In genomic region chr12:14191612-14192011, GRCh38 we compare ENCODE assay signal across 21 cellular contexts.
"Had no signal": no experiment of that assay in that cellular context is flagged by ENCODE, and none has a peak within 500 bp of the region (broad histone marks: within the 10 kb centered on the region; RNA-seq: fewer than 3 reads in every experiment).

No MANE protein-coding gene starts in this region.

- H3K27ac ChIP-seq: coronary artery, foreskin keratinocyte, left lung, tibial artery had no signal

- H3K4me3 ChIP-seq: coronary artery, left lung, tibial artery had no signal

- H3K36me3 ChIP-seq: left lung, tibial artery had no signal

- H3K36me3 Mint-ChIP-seq: activated naive CD4-positive, alpha-beta T cell treated with anti-CD3 and anti-CD28 coated beads, Interleukin-2, amount 10 ng/mL, durations not matched to agents 7 days and 5 days had no signal

- H3K4me1 ChIP-seq: foreskin keratinocyte, left lung, tibial artery had no signal

- FAIRE-seq: kidney had no signal

- H3K9me3 Mint-ChIP-seq: activated naive CD4-positive, alpha-beta T cell treated with anti-CD3 and anti-CD28 coated beads, Interleukin-2, amount 10 ng/mL, durations not matched to agents 7 days and 5 days; activated naive CD8-positive, alpha-beta T cell treated with anti-CD3 and anti-CD28 coated beads, Interleukin-2, amount 50 U/mL, for 24 hours had no signal

- H3K4me3 Mint-ChIP-seq: activated naive CD4-positive, alpha-beta T cell treated with anti-CD3 and anti-CD28 coated beads, Interleukin-2, amount 10 ng/mL, durations not matched to agents 7 days and 5 days; activated naive CD8-positive, alpha-beta T cell treated with anti-CD3 and anti-CD28 coated beads, Interleukin-2, amount 50 U/mL, for 24 hours had no signal

- H3K27me3 ChIP-seq: foreskin keratinocyte, tibial artery had no signal

- DNase-seq: activated CD4-positive, alpha-beta T cell treated with anti-CD3 and anti-CD28 coated beads, Interleukin-2, amount 50 U/mL, for 1 hour; activated CD4-positive, CD25-positive, alpha-beta regulatory T cell treated with anti-CD3 and anti-CD28 coated beads, Interleukin-2, amount 50 U/mL, for 72 hours; activated CD8-positive, alpha-beta memory T cell treated with anti-CD3 and anti-CD28 coated beads, Interleukin-2, amount 50 U/mL, for 4 hours; activated effector memory CD4-positive, alpha-beta T cell treated with Interleukin-2 at 50 U/mL for 16 hours; activated naive CD4-positive, alpha-beta T cell treated with anti-CD3 and anti-CD28 coated beads, Interleukin-2, amount 10 ng/mL, durations not matched to agents 7 days and 5 days; activated naive CD8-positive, alpha-beta T cell treated with anti-CD3 and anti-CD28 coated beads, Interleukin-2, amount 50 U/mL, for 24 hours; activated T-cell treated with anti-CD3 and anti-CD28 coated beads, Interleukin-2, amount 50 U/mL, for 48 hours; aorta; foreskin keratinocyte; hypothalamus; kidney; left lung; midbrain; stimulated activated CD4-positive, alpha-beta T cell treated with anti-CD3 and anti-CD28 coated beads, Interleukin-12 subunit alpha, Interleukin-12 subunit beta, amount 100 ng/mL, for 4 hours; stimulated activated CD4-positive, alpha-beta T cell treated with anti-CD3 and anti-CD28 coated beads, Interleukin-1b, Interleukin-23, amount 100 ng/mL, for 48 hours; stimulated activated CD8-positive, alpha-beta memory T cell treated with anti-CD3 and anti-CD28 coated beads, Interleukin-4, amount 100 ng/mL, for 48 hours; stimulated activated naive CD8-positive, alpha-beta T cell treated with anti-CD3 and anti-CD28 coated beads, Interleukin-15, Interleukin-2, amounts not matched to agents 100 U/mL and 50 U/mL, for 24 hours; substantia nigra; tibial artery had no signal

- H3K9me3 ChIP-seq: left lung, tibial artery had no signal

- H3K27ac Mint-ChIP-seq: activated naive CD4-positive, alpha-beta T cell treated with anti-CD3 and anti-CD28 coated beads, Interleukin-2, amount 10 ng/mL, durations not matched to agents 7 days and 5 days; activated naive CD8-positive, alpha-beta T cell treated with anti-CD3 and anti-CD28 coated beads, Interleukin-2, amount 50 U/mL, for 24 hours; progenitor cell of endocrine pancreas had no signal

- H3K4me1 Mint-ChIP-seq: activated naive CD4-positive, alpha-beta T cell treated with anti-CD3 and anti-CD28 coated beads, Interleukin-2, amount 10 ng/mL, durations not matched to agents 7 days and 5 days; activated naive CD8-positive, alpha-beta T cell treated with anti-CD3 and anti-CD28 coated beads, Interleukin-2, amount 50 U/mL, for 24 hours had no signal
